ENCODE assay signal across 8 cellular contexts in genomic region chr18:79797518-79798345, GRCh38. TPM values are rescaled to one million over a fixed set of nuclear protein-coding genes. Genes with fewer than 3 reads are reported as not detected.
DNase-seq lines count a peak whose midpoint lies in the region; ATAC-seq and TF ChIP-seq lines count a peak whose summit lies in the region.

KCNG2 (plus strand) TSS chr18:79797938; CDS start chr18:79863668, 65,730 bp downstream.

- peak; percentile 83 for ATAC-seq in activated CD4-positive, alpha-beta T cell treated with anti-CD3 and anti-CD28 coated beads for 36 hours
- no peak for ATAC-seq in T-helper 17 cell

- no peaks in the 10 kb centered on the region for H3K4me1 ChIP-seq in rectal smooth muscle tissue (ENCODE audit: control insufficient read depth, insufficient read depth, low read length)

- TF ChIP-seq CTCF in fibroblast of mammary gland (conservative IDR thresholded peaks at IDR 0.05; ENCODE audit: control insufficient read depth, insufficient read depth, low read depth, low read length) (no peak), HFFc6 (IDR thresholded peaks at IDR 0.05) (no peak)

- no peaks in the 10 kb centered on the region for H3K36me3 ChIP-seq in rectal smooth muscle tissue (ENCODE audit: control insufficient read depth, insufficient read depth, low read length)

- H3K36me3 Mint-ChIP-seq in activated CD4-positive, alpha-beta T cell treated with anti-CD3 and anti-CD28 coated beads for 36 hours (ENCODE audit: low read depth), result no peaks in the 10 kb centered on the region
- peaks cover 11% of the 10 kb centered on the region for H3K36me3 Mint-ChIP-seq in T-helper 17 cell (ENCODE audit: low read depth)
- peaks cover 6% of the 10 kb centered on the region for H3K36me3 Mint-ChIP-seq in HFFc6 (ENCODE audit: low read depth)

- peak; percentile 67 for DNase-seq in activated CD4-positive, alpha-beta T cell treated with anti-CD3 and anti-CD28 coated beads for 36 hours
- DNase-seq in activated CD4-positive, alpha-beta T cell treated with anti-CD3 and anti-CD28 coated beads for 1 hour, result no peak
- DNase-seq in T-helper 17 cell, result no peak
- peak; percentile 16 for DNase-seq in fibroblast of mammary gland (ENCODE audit: low read depth)
- no peak for DNase-seq in HFFc6
- DNase-seq in cerebellum (ENCODE audit: low spot score), result no peak
- DNase-seq in ureter (ENCODE audit: low spot score), result no peak

- H3K4me3 ChIP-seq in fibroblast of mammary gland (ENCODE audit: control insufficient read depth, low read depth, low read length), result peak within 1 kb of the TSS; percentile 1
- peak within 1 kb of the TSS; percentile 32 for H3K4me3 ChIP-seq in rectal smooth muscle tissue (ENCODE audit: low read length)

- H3K9me3 Mint-ChIP-seq in activated CD4-positive, alpha-beta T cell treated with anti-CD3 and anti-CD28 coated beads for 36 hours (ENCODE audit: low read depth), result no peaks in the 10 kb centered on the region
- H3K9me3 Mint-ChIP-seq in HFFc6, result peaks cover 5% of the 10 kb centered on the region

- H3K9ac ChIP-seq in rectal smooth muscle tissue (ENCODE audit: low read length), result no peak within 1 kb of the TSS

- no peaks in the 10 kb centered on the region for H3K9me3 ChIP-seq in T-helper 17 cell (ENCODE audit: control insufficient read depth, low read length, poor library complexity, severe bottlenecking)

- no peak within 1 kb of the TSS for H3K27ac Mint-ChIP-seq in activated CD4-positive, alpha-beta T cell treated with anti-CD3 and anti-CD28 coated beads for 36 hours
- H3K27ac Mint-ChIP-seq in T-helper 17 cell (no peak within 1 kb of the TSS), HFFc6 (no peak within 1 kb of the TSS)

- peaks cover 31% of the 10 kb centered on the region for H3K27me3 Mint-ChIP-seq in activated CD4-positive, alpha-beta T cell treated with anti-CD3 and anti-CD28 coated beads for 36 hours
- H3K27me3 Mint-ChIP-seq in T-helper 17 cell, result peaks cover 65% of the 10 kb centered on the region
- peaks cover 31% of the 10 kb centered on the region for H3K27me3 Mint-ChIP-seq in HFFc6 (ENCODE audit: insufficient read depth)

- intact Hi-C loops in activated CD4-positive, alpha-beta T cell treated with anti-CD3 and anti-CD28 coated beads for 36 hours (cut with DNase I, micrococcal nuclease), result loop anchor here (5.0 to 10.0 kb wide), 3 partner anchors 165 to 360 kb away; partner anchors contain the start of gene HSBP1L1 (in 1 of the 2)

- no peak within 1 kb of the TSS for H3K27ac ChIP-seq in rectal smooth muscle tissue (ENCODE audit: low read depth, low read length)

- POLR2A ChIA-PET in activated CD4-positive, alpha-beta T cell treated with anti-CD3 and anti-CD28 coated beads for 36 hours (lab: Charles Lee), result interaction anchor here (0.7 kb wide), 1 partner anchor 395 kb away, joined by 4 read pairs; no protein-coding TSS in a partner anchor

- CTCF ChIA-PET in activated CD4-positive, alpha-beta T cell treated with anti-CD3 and anti-CD28 coated beads for 36 hours (lab: Charles Lee), result no interaction called here

- peaks cover 11% of the 10 kb centered on the region for H3K4me1 Mint-ChIP-seq in activated CD4-positive, alpha-beta T cell treated with anti-CD3 and anti-CD28 coated beads for 36 hours
- H3K4me1 Mint-ChIP-seq in T-helper 17 cell (peaks cover 15% of the 10 kb centered on the region), HFFc6 (ENCODE audit: low read depth) (peaks cover 6% of the 10 kb centered on the region)

- peak within 1 kb of the TSS; percentile 56 for H3K4me3 Mint-ChIP-seq in activated CD4-positive, alpha-beta T cell treated with anti-CD3 and anti-CD28 coated beads for 36 hours
- H3K4me3 Mint-ChIP-seq in T-helper 17 cell (peak within 1 kb of the TSS; percentile 76), HFFc6 (no peak within 1 kb of the TSS)

- peaks cover 22% of the 10 kb centered on the region for H3K27me3 ChIP-seq in rectal smooth muscle tissue (ENCODE audit: control insufficient read depth, insufficient read depth, low read length)

RNA-seq across cellular contexts. Expression of gene KCNG2, which starts in this region (rescaled TPM):
- not detected for total RNA-seq in activated CD4-positive, alpha-beta T cell treated with anti-CD3 and anti-CD28 coated beads for 36 hours
- total RNA-seq in T-helper 17 cell, result not detected
- total RNA-seq in HFFc6 (2021; fragmentation: NEBNext Ultra II Directional; extraction: Animal tissue kit (Norgen Biotek cat#: 25700)), result not detected
- 2.1 TPM for total RNA-seq in cerebellum
- total RNA-seq in ureter, result not detected

Comparison
In these comparisons a context has a peak if more than half of its experiments do, and no peak if none do; other contexts are left out.
1. Peak in DNase-seq and ATAC-seq in activated CD4-positive, alpha-beta T cell treated with anti-CD3 and anti-CD28 coated beads for 36 hours; RNA of the gene not detected or under 1 TPM.